1 cellular context compared by ENCODE assay signal in the genomic region with DNA sequence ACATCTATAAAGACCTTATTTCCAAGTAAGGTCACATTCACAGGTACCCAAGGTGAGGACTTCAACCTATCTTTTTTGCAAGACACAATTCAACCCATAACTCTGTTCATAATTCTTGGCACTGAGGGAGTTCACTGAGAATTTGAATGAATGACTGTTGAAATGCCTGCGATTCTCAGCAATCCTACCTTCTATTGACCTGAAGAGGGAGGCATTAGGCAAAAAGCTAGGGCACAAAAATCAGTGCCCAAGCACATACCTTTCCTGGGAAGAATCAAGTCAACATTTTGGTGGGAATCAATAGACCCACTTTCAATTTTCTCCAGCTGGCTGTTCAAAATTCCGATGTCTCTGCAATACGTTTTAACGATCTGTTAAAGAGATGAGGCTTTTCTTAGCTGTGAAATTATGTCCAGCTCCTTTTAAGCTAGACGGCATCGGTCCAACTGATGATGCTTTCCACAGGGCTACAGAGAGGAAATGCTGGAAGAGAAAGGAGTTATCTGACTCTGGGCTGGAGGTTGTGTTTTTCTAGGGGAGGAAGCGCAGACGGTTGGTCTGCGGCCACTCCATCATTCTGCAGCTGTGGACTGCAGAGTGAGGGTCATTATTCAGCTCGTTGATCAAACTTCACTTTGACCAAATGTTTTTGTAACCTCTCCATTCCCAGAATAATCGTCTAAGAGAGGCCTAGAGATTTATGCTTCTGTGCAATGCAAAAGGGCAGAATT.
TF ChIP-seq lines count a peak whose summit lies in the region.

No MANE protein-coding gene starts in this region.

TF ChIP-seq in IMR-90, 13 proteins besides CTCF, POLR2A, EP300 and RAD21:
- TF ChIP-seq RCOR1 (IDR thresholded peaks at IDR 0.05; ENCODE audit: insufficient replicate concordance, low read length) (no peak), RFX5 (IDR thresholded peaks at IDR 0.05; ENCODE audit: low read depth, low read length) (no peak), MAFK (IDR thresholded peaks at IDR 0.05; ENCODE audit: low read depth, low read length) (no peak), MAZ (IDR thresholded peaks at IDR 0.05; ENCODE audit: borderline replicate concordance, low read depth, low read length) (no peak), BHLHE40 (IDR thresholded peaks at IDR 0.05; ENCODE audit: low read depth, low read length) (no peak), FOS (IDR thresholded peaks at IDR 0.05; ENCODE audit: low read depth, low read length) (no peak), MXI1 (IDR thresholded peaks at IDR 0.05; ENCODE audit: borderline replicate concordance, low read depth, low read length) (no peak), CHD1 (IDR thresholded peaks at IDR 0.05; ENCODE audit: low read depth, low read length) (no peak)
- TF ChIP-seq, protein P1, sequence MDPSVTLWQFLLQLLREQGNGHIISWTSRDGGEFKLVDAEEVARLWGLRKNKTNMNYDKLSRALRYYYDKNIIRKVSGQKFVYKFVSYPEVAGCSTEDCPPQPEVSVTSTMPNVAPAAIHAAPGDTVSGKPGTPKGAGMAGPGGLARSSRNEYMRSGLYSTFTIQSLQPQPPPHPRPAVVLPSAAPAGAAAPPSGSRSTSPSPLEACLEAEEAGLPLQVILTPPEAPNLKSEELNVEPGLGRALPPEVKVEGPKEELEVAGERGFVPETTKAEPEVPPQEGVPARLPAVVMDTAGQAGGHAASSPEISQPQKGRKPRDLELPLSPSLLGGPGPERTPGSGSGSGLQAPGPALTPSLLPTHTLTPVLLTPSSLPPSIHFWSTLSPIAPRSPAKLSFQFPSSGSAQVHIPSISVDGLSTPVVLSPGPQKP (IDR thresholded peaks at IDR 0.05; ENCODE audit: borderline replicate concordance, low read depth, low read length): no peak
